ENCODE assay signal across 17 cellular contexts in the genomic region with DNA sequence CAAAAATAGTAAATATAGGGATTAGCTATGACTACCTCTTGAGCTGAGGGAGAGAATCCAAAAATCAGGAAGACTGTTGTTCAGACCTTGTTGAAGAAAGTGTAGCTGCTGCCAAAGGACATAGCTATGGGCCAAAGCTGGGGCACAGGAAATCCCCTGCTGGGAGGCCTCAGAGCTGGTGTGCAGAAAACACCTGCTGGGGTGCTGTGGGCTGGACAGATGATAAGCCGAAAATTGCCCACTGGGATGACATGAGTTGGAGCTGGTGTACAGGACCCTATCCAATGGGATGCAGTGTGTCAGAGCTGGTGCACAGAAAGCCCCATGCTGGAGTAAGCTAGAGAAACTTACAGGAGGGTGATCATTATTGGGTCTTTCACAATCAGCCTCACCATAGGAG.
A peak's percentile ranks its signal among the peaks of the same experiment; 100 is the strongest.
DNase-seq lines count a peak whose midpoint lies in the region; ATAC-seq and TF ChIP-seq lines count a peak whose summit lies in the region.
"Had no signal": no experiment of that assay in that cellular context is flagged by ENCODE, and none has a peak within 500 bp of the region (broad histone marks: within the 10 kb centered on the region; RNA-seq: fewer than 3 reads in every experiment).

No MANE protein-coding gene starts in this region.

- H3F3A ChIP-seq in GM23338 (replicated peaks; ENCODE audit: low read depth): no peaks in the 10 kb centered on the region

- H3K27ac ChIP-seq in GM23338 (ENCODE audit: low read depth): no peak overlapping the region
- H3K27ac ChIP-seq: BLaER1, C4-2B had no signal

- TF ChIP-seq CTCF in GM23338 (conservative IDR thresholded peaks at IDR 0.05; ENCODE audit: low read depth in 2 of 2) (no peak), WTC11 (IDR thresholded peaks at IDR 0.05) (no peak)

- H4K20me1 ChIP-seq in GM23338 (replicated peaks; ENCODE audit: insufficient read depth): no peaks in the 10 kb centered on the region; the same call in 1 of the 2 replicates
- H4K20me1 ChIP-seq: BLaER1 had no signal

- peaks cover 1% of the 10 kb centered on the region for H3K27me3 Mint-ChIP-seq in GM23338 (ENCODE audit: insufficient read depth, low read depth, poor library complexity)
- H3K27me3 Mint-ChIP-seq in WTC11 (ENCODE audit: low read depth): no peaks in the 10 kb centered on the region

- no peak overlapping the region for H2AFZ ChIP-seq in GM23338

- H3K36me3 Mint-ChIP-seq in GM23338 (ENCODE audit: low read depth): no peaks in the 10 kb centered on the region
- H3K36me3 Mint-ChIP-seq in WTC11: peaks cover 2% of the 10 kb centered on the region; the same call in 1 of the 2 replicates
- H3K36me3 Mint-ChIP-seq: CD4-positive, CD25-positive, alpha-beta regulatory T cell; CD8-positive, alpha-beta T cell had no signal

- peaks cover 3% of the 10 kb centered on the region for H3K36me3 ChIP-seq in GM23338 (ENCODE audit: insufficient read depth)
- H3K36me3 ChIP-seq: HAP-1 had no signal

- CTCF ChIA-PET in WTC11 (lab: Charles Lee): interaction anchor here (1.0 to 1.9 kb wide), 2 partner anchors 18 to 452 kb away, joined by 5 read pairs; no protein-coding TSS in a partner anchor

- no peak overlapping the region for H3K4me2 ChIP-seq in GM23338
- H3K4me2 ChIP-seq: BLaER1 had no signal

- H3K4me1 Mint-ChIP-seq in GM23338 (peaks cover 26% of the 10 kb centered on the region), WTC11 (peaks cover 24% of the 10 kb centered on the region)
- H3K4me1 Mint-ChIP-seq: B cell; CD4-positive, CD25-positive, alpha-beta regulatory T cell had no signal

- no peak for ATAC-seq in GM23338
- no peak for ATAC-seq in WTC11
- ATAC-seq in GM21723 (IDR thresholded peaks at IDR 0.05; ENCODE audit: unreplicated experiment): no peak
- ATAC-seq in HG02870 (IDR thresholded peaks at IDR 0.05; ENCODE audit: unreplicated experiment): no peak
- ATAC-seq in sciatic nerve: no peak
- ATAC-seq: CD8-positive, alpha-beta T cell had no signal

- H3K9me3 Mint-ChIP-seq in GM23338 (no peaks in the 10 kb centered on the region), WTC11 (no peaks in the 10 kb centered on the region)
- H3K9me3 Mint-ChIP-seq: CD8-positive, alpha-beta T cell had no signal

- H3K27me3 ChIP-seq in GM23338 (ENCODE audit: insufficient read depth): no peaks in the 10 kb centered on the region
- H3K27me3 ChIP-seq: BLaER1 had no signal

- H3K9me2 ChIP-seq in GM23338 (ENCODE audit: insufficient read depth): no peaks in the 10 kb centered on the region

- intact Hi-C loops in sciatic nerve (cut with DNase I): no loop called here

- H3K4me1 ChIP-seq in GM23338 (ENCODE audit: insufficient read depth): peaks cover 16% of the 10 kb centered on the region
- H3K4me1 ChIP-seq: BLaER1, Caco-2 had no signal

- no peak overlapping the region for H3K4me3 ChIP-seq in GM23338
- H3K4me3 ChIP-seq: BLaER1, HAP-1 had no signal

- no peaks in the 10 kb centered on the region for H3K79me2 ChIP-seq in GM23338 (replicated peaks; ENCODE audit: insufficient read depth)

- POLR2A ChIA-PET in WTC11 (lab: Charles Lee): interaction anchor here (0.9 kb wide), 1 partner anchor 12 kb away, joined by 3 read pairs; no protein-coding TSS in a partner anchor

- H3K27ac Mint-ChIP-seq in GM23338: 0 out of 2 replicates have a peak overlapping the region, but pooled peaks have one; percentile 46
- H3K27ac Mint-ChIP-seq in WTC11: no peak overlapping the region
- H3K27ac Mint-ChIP-seq: B cell; CD4-positive, CD25-positive, alpha-beta regulatory T cell; CD8-positive, alpha-beta T cell had no signal

- no peak overlapping the region for H3K4me3 Mint-ChIP-seq in GM23338
- no peak overlapping the region for H3K4me3 Mint-ChIP-seq in WTC11
- H3K4me3 Mint-ChIP-seq: B cell; CD4-positive, CD25-positive, alpha-beta regulatory T cell; CD8-positive, alpha-beta T cell had no signal

- DNase-seq in GM23338 (ENCODE audit: low spot score) (no peak), WTC11 (ENCODE audit: low spot score) (peak; percentile 15), myocyte (ENCODE audit: low read depth) (peak; percentile 3), retina (peak; percentile 11), sciatic nerve (ENCODE audit: low spot score) (no peak)
- DNase-seq: Caco-2; CD4-positive, CD25-positive, alpha-beta regulatory T cell; CD8-positive, alpha-beta T cell; DMS153; DND-41; GOT3 had no signal

TF ChIP-seq in GM23338, 12 proteins besides CTCF, POLR2A, EP300 and RAD21 (continues in another document):
- TF ChIP-seq STAT1 (IDR thresholded peaks at IDR 0.05; ENCODE audit: unreplicated experiment) (no peak), EZH2phosphoT487 (IDR thresholded peaks at IDR 0.05; ENCODE audit: unreplicated experiment) (no peak), EZH2 (IDR thresholded peaks at IDR 0.05; ENCODE audit: low read depth, unreplicated experiment) (no peak), JUNB (IDR thresholded peaks at IDR 0.05; ENCODE audit: unreplicated experiment) (no peak), POLR2AphosphoS5 (IDR thresholded peaks at IDR 0.05; ENCODE audit: low read depth) (no peak), ZNF114 (CRISPR knock-in tag; IDR thresholded peaks at IDR 0.05) (no peak), ZNF331 (CRISPR knock-in tag; IDR thresholded peaks at IDR 0.05; ENCODE audit: low read depth) (no peak)
- TF ChIP-seq, protein P1, sequence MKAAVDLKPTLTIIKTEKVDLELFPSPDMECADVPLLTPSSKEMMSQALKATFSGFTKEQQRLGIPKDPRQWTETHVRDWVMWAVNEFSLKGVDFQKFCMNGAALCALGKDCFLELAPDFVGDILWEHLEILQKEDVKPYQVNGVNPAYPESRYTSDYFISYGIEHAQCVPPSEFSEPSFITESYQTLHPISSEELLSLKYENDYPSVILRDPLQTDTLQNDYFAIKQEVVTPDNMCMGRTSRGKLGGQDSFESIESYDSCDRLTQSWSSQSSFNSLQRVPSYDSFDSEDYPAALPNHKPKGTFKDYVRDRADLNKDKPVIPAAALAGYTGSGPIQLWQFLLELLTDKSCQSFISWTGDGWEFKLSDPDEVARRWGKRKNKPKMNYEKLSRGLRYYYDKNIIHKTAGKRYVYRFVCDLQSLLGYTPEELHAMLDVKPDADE (IDR thresholded peaks at IDR 0.05): no peak

TF ChIP-seq in WTC11, 78 proteins besides CTCF, POLR2A, EP300 and RAD21 (continues in another document):
- no peak for TF ChIP-seq ZSCAN18 (CRISPR knock-in tag; IDR thresholded peaks at IDR 0.05)
- TF ChIP-seq IRF1 (CRISPR knock-in tag; IDR thresholded peaks at IDR 0.05): no peak
- no peak for TF ChIP-seq SMAD3 (CRISPR knock-in tag; IDR thresholded peaks at IDR 0.05; ENCODE audit: borderline replicate concordance)
- no peak for TF ChIP-seq TP53 (CRISPR knock-in tag; IDR thresholded peaks at IDR 0.05)
- no peak for TF ChIP-seq FOXP1 (CRISPR knock-in tag; IDR thresholded peaks at IDR 0.05; ENCODE audit: borderline replicate concordance)
- TF ChIP-seq ZNF671 (CRISPR knock-in tag; IDR thresholded peaks at IDR 0.05): no peak
- no peak for TF ChIP-seq ZNF232 (CRISPR knock-in tag; IDR thresholded peaks at IDR 0.05)
- no peak for TF ChIP-seq ATF3 (CRISPR knock-in tag; conservative IDR thresholded peaks at IDR 0.05)
- no peak for TF ChIP-seq ZNF416 (CRISPR knock-in tag; IDR thresholded peaks at IDR 0.05)
- TF ChIP-seq ETV6 (CRISPR knock-in tag; IDR thresholded peaks at IDR 0.05): no peak
- no peak for TF ChIP-seq NFE2L1 (CRISPR knock-in tag; IDR thresholded peaks at IDR 0.05)
- TF ChIP-seq, protein P2, sequence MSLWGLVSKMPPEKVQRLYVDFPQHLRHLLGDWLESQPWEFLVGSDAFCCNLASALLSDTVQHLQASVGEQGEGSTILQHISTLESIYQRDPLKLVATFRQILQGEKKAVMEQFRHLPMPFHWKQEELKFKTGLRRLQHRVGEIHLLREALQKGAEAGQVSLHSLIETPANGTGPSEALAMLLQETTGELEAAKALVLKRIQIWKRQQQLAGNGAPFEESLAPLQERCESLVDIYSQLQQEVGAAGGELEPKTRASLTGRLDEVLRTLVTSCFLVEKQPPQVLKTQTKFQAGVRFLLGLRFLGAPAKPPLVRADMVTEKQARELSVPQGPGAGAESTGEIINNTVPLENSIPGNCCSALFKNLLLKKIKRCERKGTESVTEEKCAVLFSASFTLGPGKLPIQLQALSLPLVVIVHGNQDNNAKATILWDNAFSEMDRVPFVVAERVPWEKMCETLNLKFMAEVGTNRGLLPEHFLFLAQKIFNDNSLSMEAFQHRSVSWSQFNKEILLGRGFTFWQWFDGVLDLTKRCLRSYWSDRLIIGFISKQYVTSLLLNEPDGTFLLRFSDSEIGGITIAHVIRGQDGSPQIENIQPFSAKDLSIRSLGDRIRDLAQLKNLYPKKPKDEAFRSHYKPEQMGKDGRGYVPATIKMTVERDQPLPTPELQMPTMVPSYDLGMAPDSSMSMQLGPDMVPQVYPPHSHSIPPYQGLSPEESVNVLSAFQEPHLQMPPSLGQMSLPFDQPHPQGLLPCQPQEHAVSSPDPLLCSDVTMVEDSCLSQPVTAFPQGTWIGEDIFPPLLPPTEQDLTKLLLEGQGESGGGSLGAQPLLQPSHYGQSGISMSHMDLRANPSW (CRISPR knock-in tag; conservative IDR thresholded peaks at IDR 0.05; ENCODE audit: low read depth): no peak
- no peak for TF ChIP-seq GRHL2 (CRISPR knock-in tag; IDR thresholded peaks at IDR 0.05; ENCODE audit: insufficient replicate concordance, severe bottlenecking)

Comparison
In these comparisons a context has a peak if more than half of its experiments do, and no peak if none do; other contexts are left out.
1. DNase-seq: peak in WTC11 (single experiment), myocyte (single experiment) and retina (single experiment); none in GM23338 (single experiment) and sciatic nerve (single experiment).